In the genomic region with DNA sequence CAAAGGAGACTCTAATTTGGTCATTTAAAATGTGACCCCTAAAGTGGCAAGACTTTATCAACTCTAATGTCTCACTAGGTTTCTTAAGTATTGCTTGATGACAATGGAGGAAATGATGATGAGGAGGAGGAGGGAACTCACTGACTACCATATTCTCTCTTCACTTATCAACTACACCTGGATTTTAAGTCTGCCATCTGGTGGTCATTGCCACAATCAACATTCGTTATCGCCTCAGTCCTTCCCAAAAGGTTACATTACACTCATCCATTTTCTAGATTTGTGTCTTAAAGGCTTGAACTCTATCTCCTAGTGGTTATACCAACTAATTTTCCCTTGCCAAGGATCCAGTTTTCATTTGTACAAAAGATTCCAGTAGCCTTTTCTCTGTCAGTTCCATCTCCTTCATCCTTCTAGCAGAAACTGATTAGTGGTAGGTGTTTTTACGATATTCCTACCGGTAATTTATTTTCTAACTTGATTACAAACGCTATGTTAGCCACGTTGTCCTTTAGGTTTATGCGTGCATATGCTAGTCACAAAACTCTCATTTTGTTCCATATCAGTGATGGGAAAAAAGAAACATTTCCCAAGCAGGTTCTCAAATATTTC, we compare ENCODE assay signal across 1 cellular context.
TF ChIP-seq lines count a peak whose summit lies in the region.

No MANE protein-coding gene starts in this region.

TF ChIP-seq in GM23338, 12 proteins besides CTCF, POLR2A, EP300 and RAD21 (continued from another document):
- TF ChIP-seq REST (IDR thresholded peaks at IDR 0.05; ENCODE audit: unreplicated experiment) (no peak), ZNF331 (CRISPR knock-in tag; IDR thresholded peaks at IDR 0.05; ENCODE audit: low read depth) (no peak), JUNB (IDR thresholded peaks at IDR 0.05; ENCODE audit: unreplicated experiment) (no peak), STAT1 (IDR thresholded peaks at IDR 0.05; ENCODE audit: unreplicated experiment) (no peak), ZNF114 (CRISPR knock-in tag; IDR thresholded peaks at IDR 0.05) (no peak), NANOG (IDR thresholded peaks at IDR 0.05; ENCODE audit: borderline replicate concordance) (no peak)
- TF ChIP-seq, protein P1, sequence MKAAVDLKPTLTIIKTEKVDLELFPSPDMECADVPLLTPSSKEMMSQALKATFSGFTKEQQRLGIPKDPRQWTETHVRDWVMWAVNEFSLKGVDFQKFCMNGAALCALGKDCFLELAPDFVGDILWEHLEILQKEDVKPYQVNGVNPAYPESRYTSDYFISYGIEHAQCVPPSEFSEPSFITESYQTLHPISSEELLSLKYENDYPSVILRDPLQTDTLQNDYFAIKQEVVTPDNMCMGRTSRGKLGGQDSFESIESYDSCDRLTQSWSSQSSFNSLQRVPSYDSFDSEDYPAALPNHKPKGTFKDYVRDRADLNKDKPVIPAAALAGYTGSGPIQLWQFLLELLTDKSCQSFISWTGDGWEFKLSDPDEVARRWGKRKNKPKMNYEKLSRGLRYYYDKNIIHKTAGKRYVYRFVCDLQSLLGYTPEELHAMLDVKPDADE (IDR thresholded peaks at IDR 0.05): no peak
